10 cellular contexts compared by ENCODE assay signal in genomic region chr4:159175989-159176375, GRCh38.
DNase-seq lines count a peak whose midpoint lies in the region; ATAC-seq and TF ChIP-seq lines count a peak whose summit lies in the region.
"Had no signal": no experiment of that assay in that cellular context is flagged by ENCODE, and none has a peak within 500 bp of the region (broad histone marks: within the 10 kb centered on the region; RNA-seq: fewer than 3 reads in every experiment).

No MANE protein-coding gene starts in this region.

- peaks cover 59% of the 10 kb centered on the region for H3K4me1 ChIP-seq in HUES64 (ENCODE audit: insufficient read depth, low read length)
- H3K4me1 ChIP-seq in mesenchymal stem cell (ENCODE audit: control insufficient read depth, insufficient read depth, low read depth, low read length), result peaks cover 9% of the 10 kb centered on the region

- peak overlapping the region; percentile 6 to 57 for H3K4ac ChIP-seq in mesenchymal stem cell (ENCODE audit: low read depth in 1 of 2, low read length in 2 of 2)

- H3K36me3 ChIP-seq in HUES64 (ENCODE audit: insufficient read depth, low read length) (no peaks in the 10 kb centered on the region), mesenchymal stem cell (ENCODE audit: control insufficient read depth in 1 of 2, insufficient read depth in 2 of 2, low read depth in 1 of 2, low read length in 2 of 2) (no peaks in the 10 kb centered on the region)
- H3K36me3 ChIP-seq: BLaER1 had no signal

- H2BK5ac ChIP-seq in mesenchymal stem cell (ENCODE audit: low read depth, low read length, poor library complexity, severe bottlenecking), result no peak overlapping the region

- peak overlapping the region; percentile 12 for H4K8ac ChIP-seq in mesenchymal stem cell (ENCODE audit: low read length)

- CTCF ChIA-PET in AG04450 (lab: Charles Lee), result interaction anchor here (0.5 to 4.8 kb wide), 4 partner anchors 29 to 331 kb away, joined by 3 to 31 read pairs (median 4); no protein-coding TSS in a partner anchor

- WGBS in HUES64, result 74% methylated on average over 4 of the region's 4 CpGs
- 56% methylated on average over 4 of the region's 4 CpGs for WGBS in mesenchymal stem cell

- DNase-seq in AG04450 (ENCODE audit: low read depth, low spot score), result no peak
- DNase-seq in coronary artery (ENCODE audit: low spot score), result no peak
- no peak for DNase-seq in mesenchymal stem cell
- no peak for DNase-seq in germinal center (ENCODE audit: low spot score)
- no peak for DNase-seq in NCI-H2029 treated with DMSO at 0.1 percent for 48 hours (lab: John Stamatoyannopoulos, UW)

- H2AFZ ChIP-seq in mesenchymal stem cell (ENCODE audit: low read depth, low read length), result no peak overlapping the region

- no peak overlapping the region for H2BK120ac ChIP-seq in mesenchymal stem cell (ENCODE audit: low read depth, low read length)

- peak overlapping the region in 1 of 2 experiments; percentile 83 for H2BK12ac ChIP-seq in mesenchymal stem cell (ENCODE audit: low read length in 2 of 2)

- H2BK15ac ChIP-seq in mesenchymal stem cell (ENCODE audit: low read depth, poor library complexity, severe bottlenecking), result no peak overlapping the region

- H2AK5ac ChIP-seq in mesenchymal stem cell (ENCODE audit: low read length, severe bottlenecking), result peak overlapping the region; percentile 11

- H3K4me2 ChIP-seq in mesenchymal stem cell (ENCODE audit: low read length, poor library complexity, severe bottlenecking), result peak overlapping the region; percentile 12

- POLR2A ChIA-PET in AG04450 (lab: Yijun Ruan, JAX), result interaction anchor here (0.7 kb wide), 1 partner anchor 14 kb away, joined by 5 read pairs; no protein-coding TSS in a partner anchor

- ATAC-seq in GM21447 (IDR thresholded peaks at IDR 0.05; ENCODE audit: unreplicated experiment), result no peak
- ATAC-seq in HG02642 (IDR thresholded peaks at IDR 0.05; ENCODE audit: poor library complexity, unreplicated experiment), result no peak

- peak overlapping the region in 1 of 2 experiments; percentile 28 for H3K18ac ChIP-seq in mesenchymal stem cell (ENCODE audit: low read depth in 1 of 2, low read length in 2 of 2)

- H3K27ac ChIP-seq in AG04450 (ENCODE audit: low read depth, low read length) (no peak overlapping the region), HUES64 (ENCODE audit: low read depth, low read length) (peak overlapping the region; percentile 70), coronary artery (no peak overlapping the region), mesenchymal stem cell (ENCODE audit: low read length, poor library complexity, severe bottlenecking) (peak overlapping the region; percentile 96)
- H3K27ac ChIP-seq: BLaER1, HL-60 had no signal

- no peaks in the 10 kb centered on the region for H3K27me3 ChIP-seq in AG04450 (ENCODE audit: control insufficient read depth, insufficient read depth, low read length)
- H3K27me3 ChIP-seq in HUES64 (ENCODE audit: insufficient read depth, low read length), result no peaks in the 10 kb centered on the region
- H3K27me3 ChIP-seq in mesenchymal stem cell (ENCODE audit: control insufficient read depth in 1 of 2, insufficient read depth in 1 of 2, low read length in 2 of 2), result no peaks in the 10 kb centered on the region
- H3K27me3 ChIP-seq: BLaER1 had no signal

- H3K9me3 ChIP-seq in AG04450 (ENCODE audit: control insufficient read depth, insufficient read depth, low read length) (no peaks in the 10 kb centered on the region), HUES64 (ENCODE audit: insufficient read depth, low read depth, low read length) (no peaks in the 10 kb centered on the region), mesenchymal stem cell (ENCODE audit: control insufficient read depth, low read length) (no peaks in the 10 kb centered on the region)
- H3K9me3 ChIP-seq: BLaER1 had no signal

- peaks cover 17% of the 10 kb centered on the region for H3K79me1 ChIP-seq in mesenchymal stem cell (replicated peaks; ENCODE audit: low read length, poor library complexity, severe bottlenecking)

- H3K23ac ChIP-seq in mesenchymal stem cell (ENCODE audit: low read length in 2 of 2), result no peak overlapping the region

- TF ChIP-seq CTCF in AG04450 (IDR thresholded peaks at IDR 0.05; ENCODE audit: low read depth, low read length) (no peak), coronary artery (IDR thresholded peaks at IDR 0.05) (no peak)

- H3K9ac ChIP-seq in HUES64 (ENCODE audit: low read depth, low read length) (peak overlapping the region; percentile 50), mesenchymal stem cell (ENCODE audit: low read length) (peak overlapping the region; percentile 66)
- H3K9ac ChIP-seq: BLaER1 had no signal

- H3K4me3 ChIP-seq in AG04450 (ENCODE audit: low read depth, low read length) (peak overlapping the region; percentile 29), HUES64 (ENCODE audit: low read length) (peak overlapping the region; percentile 5), coronary artery (peak overlapping the region; percentile 51), mesenchymal stem cell (ENCODE audit: insufficient read depth in 1 of 2, low read depth in 1 of 2, low read length in 2 of 2) (no peak overlapping the region)
- H3K4me3 ChIP-seq: BLaER1 had no signal

- H3K14ac ChIP-seq in mesenchymal stem cell (ENCODE audit: low read length in 2 of 2), result no peak overlapping the region

- H4K91ac ChIP-seq in mesenchymal stem cell (ENCODE audit: low read length), result peak overlapping the region; percentile 25

Comparison
In these comparisons a context has a peak if more than half of its experiments do, and no peak if none do; other contexts are left out.
1. H3K27ac ChIP-seq: peak in HUES64 (single experiment) and mesenchymal stem cell (single experiment); none in AG04450 (single experiment) and coronary artery (0 of 2).
2. H3K4me3 ChIP-seq: peak in AG04450 (single experiment), HUES64 (single experiment) and coronary artery (single experiment); none in mesenchymal stem cell (0 of 2).